Comparison of ENCODE assay signal across 10 cellular contexts in the genomic region with DNA sequence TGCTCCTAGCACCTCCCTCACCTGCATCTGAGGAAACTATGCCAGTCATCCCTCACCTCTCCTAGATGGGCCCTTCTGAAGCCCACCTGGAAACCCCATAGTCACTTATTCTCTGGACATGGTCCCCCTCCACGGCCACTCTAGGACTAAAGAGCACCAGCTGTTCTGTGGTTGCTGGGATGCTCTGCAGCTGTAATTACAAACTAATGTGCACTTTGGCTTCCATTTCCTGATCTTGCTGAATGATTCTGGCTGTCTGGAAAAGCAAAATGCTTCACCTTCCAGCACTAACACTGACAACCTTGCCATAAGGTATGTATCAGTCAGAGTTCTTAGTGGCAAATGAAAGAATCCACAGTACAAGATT. TPM values are rescaled to one million over a fixed set of nuclear protein-coding genes. Genes with fewer than 3 reads are reported as not detected.
A peak's percentile ranks its signal among the peaks of the same experiment; 100 is the strongest.
DNase-seq lines count a peak whose midpoint lies in the region; ATAC-seq and TF ChIP-seq lines count a peak whose summit lies in the region.
"Had no signal": no experiment of that assay in that cellular context is flagged by ENCODE, and none has a peak within 500 bp of the region (broad histone marks: within the 10 kb centered on the region; RNA-seq: fewer than 3 reads in every experiment).

No MANE protein-coding gene starts in this region.

- peak; percentile 39 for ATAC-seq in gastroesophageal sphincter
- no peak for ATAC-seq in GM19397 (IDR thresholded peaks at IDR 0.05; ENCODE audit: unreplicated experiment)
- ATAC-seq in activated CD4-positive, CD25-positive, alpha-beta regulatory T cell treated with anti-CD3 and anti-CD28 coated beads, Interleukin-2, amount 50 U/mL, for 24 hours, result no peak

- no peaks in the 10 kb centered on the region for H4K20me1 ChIP-seq in SK-N-SH (ENCODE audit: insufficient read depth)

- H2BK120ac ChIP-seq in trophoblast cell (ENCODE audit: insufficient read depth, low read length, poor library complexity), result no peak overlapping the region

- H3K4me2 ChIP-seq in SK-N-SH, result no peak overlapping the region
- no peak overlapping the region for H3K4me2 ChIP-seq in trophoblast cell (ENCODE audit: low read length)

- POLR2A ChIA-PET in AG04450 (lab: Yijun Ruan, JAX) (interaction anchor here (0.9 to 1.0 kb wide), 2 partner anchors 43 to 62 kb away, joined by 3 to 4 read pairs; no protein-coding TSS in a partner anchor), SK-N-SH (lab: Yijun Ruan, JAX) (no interaction called here)

- CTCF ChIA-PET in AG04450 (lab: Charles Lee), result interaction anchor here (2.0 to 9.0 kb wide), 2 partner anchors 187 to 195 kb away, joined by 12 to 138 read pairs; no protein-coding TSS in a partner anchor
- CTCF ChIA-PET in SK-N-SH (lab: Yijun Ruan, JAX), result interaction anchor here (1.1 to 3.5 kb wide), 4 partner anchors 110 to 196 kb away, joined by 4 to 34 read pairs (median 4); no protein-coding TSS in a partner anchor

- peaks cover 6% of the 10 kb centered on the region for H3K27me3 ChIP-seq in AG04450 (ENCODE audit: control insufficient read depth, insufficient read depth, low read length)
- H3K27me3 ChIP-seq in SK-N-SH (ENCODE audit: insufficient read depth), result no peaks in the 10 kb centered on the region
- no peaks in the 10 kb centered on the region for H3K27me3 ChIP-seq in gastroesophageal sphincter
- H3K27me3 ChIP-seq in prostate gland (replicated peaks; ENCODE audit: insufficient read depth), result no peaks in the 10 kb centered on the region
- H3K27me3 ChIP-seq in trophoblast cell (ENCODE audit: insufficient read depth, low read length), result no peaks in the 10 kb centered on the region

- peak overlapping the region; percentile 94 for H3K27ac ChIP-seq in AG04450 (ENCODE audit: low read depth, low read length)
- H3K27ac ChIP-seq in SK-N-SH (ENCODE audit: low read depth in 2 of 2, low read length in 1 of 2), result peak overlapping the region; percentile 1 to 56; a peak in 2 of 4 replicates
- peak overlapping the region; percentile 65 to 94 (median 90) for H3K27ac ChIP-seq in gastroesophageal sphincter
- peak overlapping the region; percentile 54 to 61 for H3K27ac ChIP-seq in prostate gland
- H3K27ac ChIP-seq in trophoblast cell (ENCODE audit: low read depth, low read length), result no peak overlapping the region
- H3K27ac ChIP-seq: C4-2B had no signal

- TF ChIP-seq POLR2A in gastroesophageal sphincter (IDR thresholded peaks at IDR 0.05), result no peak
- no peak for TF ChIP-seq POLR2A in prostate gland (IDR thresholded peaks at IDR 0.05)

- peaks cover 3% of the 10 kb centered on the region for H3F3A ChIP-seq in SK-N-SH (replicated peaks; ENCODE audit: insufficient read depth)

- H3K79me1 ChIP-seq in trophoblast cell (ENCODE audit: low read length), result no peaks in the 10 kb centered on the region

- no peaks in the 10 kb centered on the region for H3K79me2 ChIP-seq in SK-N-SH (ENCODE audit: insufficient read depth)
- no peaks in the 10 kb centered on the region for H3K79me2 ChIP-seq in trophoblast cell (ENCODE audit: control insufficient read depth, insufficient read depth, low read length, poor library complexity)

- no peak overlapping the region for H2BK5ac ChIP-seq in trophoblast cell (ENCODE audit: low read depth, low read length, poor library complexity)

- H3K9me3 ChIP-seq in AG04450 (ENCODE audit: control insufficient read depth, insufficient read depth, low read length), result no peaks in the 10 kb centered on the region
- no peaks in the 10 kb centered on the region for H3K9me3 ChIP-seq in SK-N-SH
- no peaks in the 10 kb centered on the region for H3K9me3 ChIP-seq in gastroesophageal sphincter
- H3K9me3 ChIP-seq in prostate gland, result no peaks in the 10 kb centered on the region
- H3K9me3 ChIP-seq in trophoblast cell (ENCODE audit: insufficient read depth, low read depth, low read length), result no peaks in the 10 kb centered on the region

- no peak overlapping the region for H2AK5ac ChIP-seq in trophoblast cell (ENCODE audit: low read length)

- H3K23ac ChIP-seq in trophoblast cell (ENCODE audit: low read length), result no peak overlapping the region

- no peak overlapping the region for H4K91ac ChIP-seq in trophoblast cell (ENCODE audit: low read depth, low read length)

- H3K36me3 ChIP-seq in SK-N-SH (replicated peaks in 1 of 2; ENCODE audit: control insufficient read depth in 1 of 2, insufficient read depth in 2 of 2, low read length in 1 of 2) (no peaks in the 10 kb centered on the region), gastroesophageal sphincter (no peaks in the 10 kb centered on the region), prostate gland (no peaks in the 10 kb centered on the region), trophoblast cell (ENCODE audit: control insufficient read depth in 1 of 2, insufficient read depth in 2 of 2, low read length in 2 of 2) (no peaks in the 10 kb centered on the region)

- H2BK12ac ChIP-seq in trophoblast cell (ENCODE audit: low read length), result no peak overlapping the region

- WGBS in SK-N-SH (ENCODE audit: low lambda C conversion rate), result 20% methylated on average over 1 of the region's 1 CpG
- WGBS in gastroesophageal sphincter (ENCODE audit: low coverage in 1 of 2), 2 donors, result 14% methylated on average over 1 of the region's 1 CpG; no CpG with 5 or more reads in 1 of the 2 donors
- WGBS in prostate gland, result 40% methylated on average over 1 of the region's 1 CpG
- WGBS in trophoblast cell (ENCODE audit: extremely low coverage, insufficient coverage, insufficient read length), result no CpG with 5 or more reads among the region's 1 CpG

- in situ Hi-C loops in KBM-7 (cut with MboI; ENCODE audit: low pct_unique_long_range_greater_than_20kb, low sequenced_read_pairs), result loop anchor here (10.0 kb wide), 1 partner anchor 187 kb away; no protein-coding TSS in a partner anchor

- peak; percentile 37 for DNase-seq in AG04450 (ENCODE audit: low read depth, low spot score)
- DNase-seq in SK-N-SH, result peak; percentile 52
- no peak for DNase-seq in prostate gland (ENCODE audit: low spot score)
- DNase-seq in trophoblast cell, result no peak
- no peak for DNase-seq in KBM-7
- DNase-seq: stimulated activated CD4-positive, alpha-beta T cell treated with anti-CD3 and anti-CD28 coated beads, Interleukin-4, amount 100 ng/mL, for 24 hours had no signal

- H3K4me1 ChIP-seq in SK-N-SH (ENCODE audit: control insufficient read depth in 1 of 2, insufficient read depth in 2 of 2, low read depth in 1 of 2, low read length in 1 of 2), result peaks cover 3 to 15% of the 10 kb centered on the region in 2 experiments; a peak in 1 of 4 replicates
- peaks cover 7 to 31% (median 17%) of the 10 kb centered on the region in 3 donors for H3K4me1 ChIP-seq in gastroesophageal sphincter
- no peaks in the 10 kb centered on the region for H3K4me1 ChIP-seq in prostate gland (replicated peaks)
- H3K4me1 ChIP-seq in trophoblast cell (ENCODE audit: control insufficient read depth in 1 of 2, insufficient read depth in 2 of 2, low read length in 2 of 2), result peaks cover 3 to 8% of the 10 kb centered on the region in 2 experiments

- H3K14ac ChIP-seq in trophoblast cell (ENCODE audit: low read length), result no peak overlapping the region

- intact Hi-C loops in prostate gland (cut with DNase I), result loop anchor here (10.0 kb wide), 2 partner anchors 117 to 407 kb away; no protein-coding TSS in a partner anchor

- H3K4me3 ChIP-seq in AG04450 (ENCODE audit: low read depth, low read length) (no peak overlapping the region), SK-N-SH (ENCODE audit: low read depth in 2 of 2, low read length in 1 of 2) (no peak overlapping the region), gastroesophageal sphincter (no peak overlapping the region), prostate gland (no peak overlapping the region), trophoblast cell (ENCODE audit: low read depth, low read length) (no peak overlapping the region)

- no peak overlapping the region for H4K8ac ChIP-seq in trophoblast cell (ENCODE audit: low read depth, low read length)

- no peak overlapping the region for H3K4ac ChIP-seq in trophoblast cell (ENCODE audit: low read depth, low read length)

- H2AFZ ChIP-seq in SK-N-SH (ENCODE audit: low read depth) (no peak overlapping the region), trophoblast cell (ENCODE audit: insufficient read depth, low read length, poor library complexity) (no peak overlapping the region)

- no peak overlapping the region for H3K18ac ChIP-seq in trophoblast cell (ENCODE audit: low read length)

- H3K9ac ChIP-seq in SK-N-SH (no peak overlapping the region), trophoblast cell (ENCODE audit: low read length) (no peak overlapping the region)

- H3K9me2 ChIP-seq in SK-N-SH, result no peaks in the 10 kb centered on the region

- TF ChIP-seq CTCF in AG04450 (IDR thresholded peaks at IDR 0.05; ENCODE audit: low read depth, low read length) (no peak), SK-N-SH (IDR thresholded peaks at IDR 0.05) (no peak), gastroesophageal sphincter (IDR thresholded peaks at IDR 0.05) (peak in 1 of 4 experiments; percentile 11), prostate gland (IDR thresholded peaks at IDR 0.05) (no peak)

- TF ChIP-seq RAD21 in SK-N-SH (IDR thresholded peaks at IDR 0.05; ENCODE audit: low read length), result no peak

- no peak overlapping the region for H4K12ac ChIP-seq in trophoblast cell (ENCODE audit: low read depth, low read length)

- TF ChIP-seq EP300 in SK-N-SH (IDR thresholded peaks at IDR 0.05; ENCODE audit: borderline replicate concordance in 1 of 2, low read depth in 1 of 2, low read length in 1 of 2) (no peak; a peak in 1 of 4 replicates), gastroesophageal sphincter (IDR thresholded peaks at IDR 0.05) (no peak)

TF ChIP-seq in SK-N-SH, 30 proteins besides CTCF, POLR2A, EP300 and RAD21:
- TF ChIP-seq, protein P1, sequence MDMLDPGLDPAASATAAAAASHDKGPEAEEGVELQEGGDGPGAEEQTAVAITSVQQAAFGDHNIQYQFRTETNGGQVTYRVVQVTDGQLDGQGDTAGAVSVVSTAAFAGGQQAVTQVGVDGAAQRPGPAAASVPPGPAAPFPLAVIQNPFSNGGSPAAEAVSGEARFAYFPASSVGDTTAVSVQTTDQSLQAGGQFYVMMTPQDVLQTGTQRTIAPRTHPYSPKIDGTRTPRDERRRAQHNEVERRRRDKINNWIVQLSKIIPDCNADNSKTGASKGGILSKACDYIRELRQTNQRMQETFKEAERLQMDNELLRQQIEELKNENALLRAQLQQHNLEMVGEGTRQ (IDR thresholded peaks at IDR 0.05; ENCODE audit: borderline replicate concordance, low read depth, low read length), result no peak
- TF ChIP-seq GATA2 (CRISPR knock-in tag; IDR thresholded peaks at IDR 0.05), result 0 out of 2 replicates have a peak, but pooled peaks have one; percentile 34
- TF ChIP-seq RCOR1 (IDR thresholded peaks at IDR 0.05; ENCODE audit: low read length), result peak; percentile 33; the same call in 1 of the 2 replicates
- no peak for TF ChIP-seq NFIC (IDR thresholded peaks at IDR 0.05; ENCODE audit: borderline replicate concordance)

RNA-seq across cellular contexts. Expression of gene PSEN2, which starts 48.7 kb away (rescaled TPM):
- polyA plus RNA-seq in AG04450 (2011; rRNA removed), result 12.1 and 13.6 TPM in 2 replicates
- polyA minus RNA-seq in AG04450 (2011; rRNA and poly(A)+ RNA removed), result 17.2 and 19.3 TPM in 2 replicates
- 20.2 and 31.6 TPM in 2 replicates for polyA plus RNA-seq in SK-N-SH (2012; rRNA removed)
- polyA plus RNA-seq in SK-N-SH (2012; cell fraction: cytosol; rRNA removed), result 12.3 and 17.8 TPM in 2 replicates
- polyA plus RNA-seq in SK-N-SH (2012; cell fraction: nucleus; rRNA removed), result 45.3 TPM in 2 replicates
- 10 to 100 TPM; 41.4 to 64.4 (median 42.5) TPM for total RNA-seq in gastroesophageal sphincter
- 10 to 100 TPM; 45.3 to 78.3 TPM for total RNA-seq in prostate gland
- polyA plus RNA-seq in trophoblast cell (2013), result 3.5 and 3.6 TPM in 2 replicates

Comparison
In these comparisons a context has a peak if more than half of its experiments do, and no peak if none do; other contexts are left out.
1. DNase-seq: peak in AG04450 (single experiment) and SK-N-SH (single experiment); none in prostate gland (single experiment), trophoblast cell (0 of 2) and KBM-7 (single experiment).